ENCODE assay signal across 14 cellular contexts in genomic region chr10:97378933-97379921, GRCh38.
"Had no signal": no experiment of that assay in that cellular context is flagged by ENCODE, and none has a peak within 500 bp of the region (broad histone marks: within the 10 kb centered on the region; RNA-seq: fewer than 3 reads in every experiment).

No MANE protein-coding gene starts in this region.

- H3K9ac ChIP-seq: neural progenitor cell had no signal

- H3K27me3 Mint-ChIP-seq: activated CD4-positive, alpha-beta memory T cell treated with anti-CD3 and anti-CD28 coated beads for 36 hours; stimulated activated memory B cell treated with anti-CD40 and anti-IgM and Interleukin-4, amounts not matched to agents 10 μg/mL and 1 μg/mL and 100 μg/mL, for 72 hours had no signal

- H3K4me1 ChIP-seq: gastrocnemius medialis, neural progenitor cell, tibial artery had no signal

- H3K4me2 ChIP-seq: neural progenitor cell, smooth muscle cell had no signal

- ATAC-seq: gastrocnemius medialis had no signal

- H3K9me3 ChIP-seq: gastrocnemius medialis, tibial artery had no signal

- H3K9me3 Mint-ChIP-seq: activated CD4-positive, alpha-beta memory T cell treated with anti-CD3 and anti-CD28 coated beads for 36 hours; activated T-helper 1 cell treated with anti-CD3 and anti-CD28 coated beads, Interleukin-12 subunit alpha, Interleukin-12 subunit beta, Interleukin-2, Interleukin-4 antibody, amounts not matched to agents 30 ng/mL and 10 ng/mL and 1 ng/mL, durations not matched to agents 14 hours and 24 hours and 36 hours; neural progenitor cell; stimulated activated memory B cell treated with anti-CD40 and anti-IgM and Interleukin-4, amounts not matched to agents 10 μg/mL and 1 μg/mL and 100 μg/mL, for 72 hours had no signal

- H2AFZ ChIP-seq: neural progenitor cell had no signal

- H3K27me3 ChIP-seq: gastrocnemius medialis, neural progenitor cell, tibial artery had no signal

- H3K27ac ChIP-seq: coronary artery, gastrocnemius medialis, neural progenitor cell, tibial artery had no signal

- H3K36me3 ChIP-seq: neural progenitor cell had no signal

- H3K27ac Mint-ChIP-seq: activated CD4-positive, alpha-beta memory T cell treated with anti-CD3 and anti-CD28 coated beads for 36 hours; activated T-helper 1 cell treated with anti-CD3 and anti-CD28 coated beads, Interleukin-12 subunit alpha, Interleukin-12 subunit beta, Interleukin-2, Interleukin-4 antibody, amounts not matched to agents 30 ng/mL and 10 ng/mL and 1 ng/mL, durations not matched to agents 14 hours and 24 hours and 36 hours; neural progenitor cell; stimulated activated memory B cell treated with anti-CD40 and anti-IgM and Interleukin-4, amounts not matched to agents 10 μg/mL and 1 μg/mL and 100 μg/mL, for 72 hours had no signal

- H3K4me3 ChIP-seq: coronary artery, gastrocnemius medialis, neural progenitor cell, smooth muscle cell, tibial artery had no signal

- H3K4me1 Mint-ChIP-seq: neural progenitor cell; stimulated activated memory B cell treated with anti-CD40 and anti-IgM and Interleukin-4, amounts not matched to agents 10 μg/mL and 1 μg/mL and 100 μg/mL, for 72 hours had no signal

- H3K4me3 Mint-ChIP-seq: activated CD4-positive, alpha-beta memory T cell treated with anti-CD3 and anti-CD28 coated beads for 36 hours; activated T-helper 1 cell treated with anti-CD3 and anti-CD28 coated beads, Interleukin-12 subunit alpha, Interleukin-12 subunit beta, Interleukin-2, Interleukin-4 antibody, amounts not matched to agents 30 ng/mL and 10 ng/mL and 1 ng/mL, durations not matched to agents 14 hours and 24 hours and 36 hours; neural progenitor cell; stimulated activated memory B cell treated with anti-CD40 and anti-IgM and Interleukin-4, amounts not matched to agents 10 μg/mL and 1 μg/mL and 100 μg/mL, for 72 hours had no signal

- DNase-seq: activated CD4-positive, alpha-beta memory T cell treated with anti-CD3 and anti-CD28 coated beads for 36 hours; activated CD4-positive, CD25-positive, alpha-beta regulatory T cell treated with anti-CD3 and anti-CD28 coated beads, Interleukin-2, amount 50 U/mL, for 72 hours; activated naive CD4-positive, alpha-beta T cell; caudate nucleus; effector CD4-positive, alpha-beta T cell; gastrocnemius medialis; kidney glomerular epithelial cell; SW 1271; tibial artery had no signal
